27 cellular contexts compared by ENCODE assay signal in genomic region chr17:9935408-9935807, GRCh38. TPM values are rescaled to one million over a fixed set of nuclear protein-coding genes. Genes with fewer than 3 reads are reported as not detected.
DNase-seq lines count a peak whose midpoint lies in the region; TF ChIP-seq lines count a peak whose summit lies in the region.
"Had no signal": no experiment of that assay in that cellular context is flagged by ENCODE, and none has a peak within 500 bp of the region (broad histone marks: within the 10 kb centered on the region; RNA-seq: fewer than 3 reads in every experiment).

No MANE protein-coding gene starts in this region.

- no peaks in the 10 kb centered on the region for H3K9me2 ChIP-seq in hepatocyte (replicated peaks; ENCODE audit: insufficient read depth)

- H3K27me3 Mint-ChIP-seq in chondrocyte (ENCODE audit: low read depth), result peaks cover 3% of the 10 kb centered on the region
- H3K27me3 Mint-ChIP-seq: activated naive CD8-positive, alpha-beta T cell treated with anti-CD3 and anti-CD28 coated beads, Interleukin-2, amount 50 U/mL, for 24 hours; CD4-positive, CD25-positive, alpha-beta regulatory T cell had no signal

- no peak overlapping the region for H2AFZ ChIP-seq in hepatocyte

- no peak overlapping the region for H3K4me2 ChIP-seq in hepatocyte

- no peak overlapping the region for H3K4me3 ChIP-seq in hepatocyte
- H3K4me3 ChIP-seq in skin epidermis, result no peak overlapping the region
- H3K4me3 ChIP-seq: mucosa of descending colon had no signal

- peak overlapping the region; percentile 61 for H3K27ac ChIP-seq in hepatocyte
- H3K27ac ChIP-seq in skin epidermis, result peak overlapping the region in 13 of 21 experiments; percentile 6 to 84 (median 53)
- H3K27ac ChIP-seq: neutrophil, WERI-Rb-1 had no signal

- H3K36me3 Mint-ChIP-seq in chondrocyte (ENCODE audit: low read depth), result peaks cover 3% of the 10 kb centered on the region
- H3K36me3 Mint-ChIP-seq: CD4-positive, CD25-positive, alpha-beta regulatory T cell had no signal

- H3K79me2 ChIP-seq in hepatocyte, result no peaks in the 10 kb centered on the region

- H3K9me3 ChIP-seq in hepatocyte (ENCODE audit: low read depth), result no peaks in the 10 kb centered on the region
- H3K9me3 ChIP-seq: neutrophil had no signal

- in situ Hi-C loops in G401 (cut with HindIII; ENCODE audit: low sequenced_read_pairs), result no loop called here

- peaks cover 14% of the 10 kb centered on the region for H3K4me1 Mint-ChIP-seq in chondrocyte (ENCODE audit: low read depth)
- H3K4me1 Mint-ChIP-seq: activated naive CD8-positive, alpha-beta T cell treated with anti-CD3 and anti-CD28 coated beads, Interleukin-2, amount 50 U/mL, for 24 hours; CD4-positive, CD25-positive, alpha-beta regulatory T cell; T-helper 17 cell had no signal

- H3K27me3 ChIP-seq in hepatocyte, result no peaks in the 10 kb centered on the region
- H3K27me3 ChIP-seq: neutrophil had no signal

- no peak overlapping the region for H3K27ac Mint-ChIP-seq in chondrocyte (ENCODE audit: unreplicated experiment)
- H3K27ac Mint-ChIP-seq: activated naive CD8-positive, alpha-beta T cell treated with anti-CD3 and anti-CD28 coated beads, Interleukin-2, amount 50 U/mL, for 24 hours; CD4-positive, CD25-positive, alpha-beta regulatory T cell; T-helper 17 cell had no signal

- WGBS in hepatocyte (ENCODE audit: low lambda C conversion rate, missing lambda C conversion rate), result 92% methylated on average over 6 of the region's 6 CpGs

- H3K9me3 Mint-ChIP-seq in chondrocyte (ENCODE audit: low read depth), result peaks cover 2% of the 10 kb centered on the region
- H3K9me3 Mint-ChIP-seq: activated naive CD8-positive, alpha-beta T cell treated with anti-CD3 and anti-CD28 coated beads, Interleukin-2, amount 50 U/mL, for 24 hours had no signal

- TF ChIP-seq CTCF in hepatocyte (IDR thresholded peaks at IDR 0.05; ENCODE audit: poor library complexity), result no peak
- TF ChIP-seq CTCF in chondrocyte (IDR thresholded peaks at IDR 0.05), result no peak

- peaks cover 16% of the 10 kb centered on the region for H3K4me1 ChIP-seq in hepatocyte (ENCODE audit: insufficient read depth)

- no peaks in the 10 kb centered on the region for H3K36me3 ChIP-seq in hepatocyte (replicated peaks; ENCODE audit: insufficient read depth, low read depth)
- H3K36me3 ChIP-seq: WERI-Rb-1 had no signal

- no peak overlapping the region for H3K4me3 Mint-ChIP-seq in chondrocyte (ENCODE audit: unreplicated experiment)
- H3K4me3 Mint-ChIP-seq: activated naive CD8-positive, alpha-beta T cell treated with anti-CD3 and anti-CD28 coated beads, Interleukin-2, amount 50 U/mL, for 24 hours; CD4-positive, CD25-positive, alpha-beta regulatory T cell; T-helper 17 cell had no signal

- no peaks in the 10 kb centered on the region for H4K20me1 ChIP-seq in hepatocyte (ENCODE audit: insufficient read depth, poor library complexity, severe bottlenecking)

- DNase-seq in G401 (ENCODE audit: low spot score) (peak; percentile 67), cerebellar cortex (ENCODE audit: low spot score) (peak; percentile 60), hepatocyte (ENCODE audit: low spot score) (no peak), chondrocyte (ENCODE audit: low spot score) (no peak), NCI-H1930 (lab: John Stamatoyannopoulos, UW) (no peak), EL (no peak), T1000 (lab: John Stamatoyannopoulos, UW) (no peak)
- DNase-seq: activated CD8-positive, alpha-beta memory T cell treated with anti-CD3 and anti-CD28 coated beads, Interleukin-2, amount 50 U/mL, for 48 hours; activated effector memory CD4-positive, alpha-beta T cell treated with Interleukin-2 at 50 U/mL for 16 hours; activated naive CD8-positive, alpha-beta T cell treated with anti-CD3 and anti-CD28 coated beads, Interleukin-2, amount 50 U/mL, for 24 hours; CD4-positive, CD25-positive, alpha-beta regulatory T cell; DMS 273 treated with DMSO at 0.1 percent for 48 hours; GDM1; GOT3; KG1; mucosa of descending colon; NCI-H1048; NCI-H2029 treated with DMSO at 0.1 percent for 48 hours; NCI-H446 treated with DMSO at 0.1 percent for 48 hours; stimulated activated CD4-positive, alpha-beta T cell treated with anti-CD3 and anti-CD28 coated beads, Interleukin-15, amount 100 ng/mL, for 24 hours; T-helper 17 cell; WERI-Rb-1 had no signal

RNA-seq across cellular contexts. Expression of gene RCVRN, which starts 30.3 kb away (rescaled TPM):
- total RNA-seq in G401 (2014; rRNA removed; shearing (Covaris generic)), result not detected in 2 replicates
- total RNA-seq in hepatocyte (0.07 TPM in 1 of 2 replicates, not detected in the other), chondrocyte (not detected in 3 replicates)
- polyA plus RNA-seq in hepatocyte, result 0.50 TPM in 1 of 2 replicates, not detected in the other
- total RNA-seq: CD4-positive, CD25-positive, alpha-beta regulatory T cell; epithelial cell of proximal tubule; HT1080; T-helper 17 cell; temporal lobe had no signal
- polyA plus RNA-seq: CD4-positive, CD25-positive, alpha-beta regulatory T cell had no signal

Comparison
In these comparisons a context has a peak if more than half of its experiments do, and no peak if none do; other contexts are left out.
1. DNase-seq: peak in G401 (single experiment) and cerebellar cortex (single experiment); none in hepatocyte (single experiment), chondrocyte (single experiment), NCI-H1930 (0 of 2), EL (single experiment) and T1000 (single experiment).